Comparison of ENCODE assay signal across 8 cellular contexts in genomic region chr16:11667824-11668589, GRCh38. TPM values are rescaled to one million over a fixed set of nuclear protein-coding genes. Genes with fewer than 3 reads are reported as not detected.
DNase-seq lines count a peak whose midpoint lies in the region; ATAC-seq and TF ChIP-seq lines count a peak whose summit lies in the region.

Gene SNN (plus strand): TSS chr16:11668455. CDS start chr16:11676060, 7,605 bp downstream.

- peak within 1 kb of the TSS; percentile 74 for H3K4me3 ChIP-seq in LNCaP clone FGC (ENCODE audit: low read depth, low read length)

- DNase-seq in DMS153 treated with DMSO at 0.1 percent for 48 hours (lab: John Stamatoyannopoulos, UW; ENCODE audit: unreplicated experiment) (peak; percentile 62), LNCaP clone FGC (ENCODE audit: low read depth) (peak; percentile 26), SKM-1 treated with dmso at 0.1 percent for 144 hours (lab: John Stamatoyannopoulos, UW; ENCODE audit: unreplicated experiment) (peak; percentile 70), glutamatergic neuron (peak; percentile 94), osteocyte (ENCODE audit: extremely low spot score, unreplicated experiment) (peak; percentile 95)
- peak; percentile 84 to 91 for DNase-seq in activated naive CD4-positive, alpha-beta T cell treated with anti-CD3 and anti-CD28 coated beads, Interleukin-2, amount 50 U/mL, for 72 hours (ENCODE audit: low spot score in 2 of 2)

- peak within 1 kb of the TSS; percentile 74 for H3K27ac ChIP-seq in temporal lobe (ENCODE audit: low read depth, low read length)

- TF ChIP-seq CTCF in LNCaP clone FGC (IDR thresholded peaks at IDR 0.05; ENCODE audit: control insufficient read depth, extremely low read depth, insufficient read depth) = no peak
- no peak for TF ChIP-seq CTCF in glutamatergic neuron (IDR thresholded peaks at IDR 0.05; ENCODE audit: partially characterized antibody, unreplicated experiment)
- no peak for TF ChIP-seq CTCF in osteocyte (IDR thresholded peaks at IDR 0.05)

- H3K4me3 Mint-ChIP-seq in glutamatergic neuron (ENCODE audit: unreplicated experiment) (peak within 1 kb of the TSS; percentile 94), osteocyte (ENCODE audit: unreplicated experiment) (peak within 1 kb of the TSS; percentile 72)

- no peaks in the 10 kb centered on the region for H3K9me3 Mint-ChIP-seq in activated naive CD4-positive, alpha-beta T cell treated with anti-CD3 and anti-CD28 coated beads, Interleukin-2, amount 50 U/mL, for 72 hours
- peaks cover 47% of the 10 kb centered on the region for H3K9me3 Mint-ChIP-seq in glutamatergic neuron (ENCODE audit: unreplicated experiment)
- H3K9me3 Mint-ChIP-seq in osteocyte (ENCODE audit: unreplicated experiment) = no peaks in the 10 kb centered on the region

- H3K4me1 Mint-ChIP-seq in glutamatergic neuron (ENCODE audit: low read depth, unreplicated experiment) (peaks cover 40% of the 10 kb centered on the region), osteocyte (ENCODE audit: unreplicated experiment) (peaks cover 29% of the 10 kb centered on the region)

- peak; percentile 48 for ATAC-seq in GM21723 (IDR thresholded peaks at IDR 0.05; ENCODE audit: unreplicated experiment)
- peak; percentile 85 to 91 for ATAC-seq in activated naive CD4-positive, alpha-beta T cell treated with anti-CD3 and anti-CD28 coated beads, Interleukin-2, amount 50 U/mL, for 72 hours

- H3K27me3 Mint-ChIP-seq in glutamatergic neuron (ENCODE audit: unreplicated experiment) (peaks cover 36% of the 10 kb centered on the region), osteocyte (ENCODE audit: unreplicated experiment) (no peaks in the 10 kb centered on the region)

- peak within 1 kb of the TSS in 1 of 2 donors; percentile 86 for H3K27ac Mint-ChIP-seq in activated naive CD4-positive, alpha-beta T cell treated with anti-CD3 and anti-CD28 coated beads, Interleukin-2, amount 50 U/mL, for 72 hours
- H3K27ac Mint-ChIP-seq in glutamatergic neuron (ENCODE audit: unreplicated experiment) (peak within 1 kb of the TSS; percentile 98), osteocyte (ENCODE audit: unreplicated experiment) (no peak within 1 kb of the TSS)

- no peaks in the 10 kb centered on the region for H3K36me3 Mint-ChIP-seq in activated naive CD4-positive, alpha-beta T cell treated with anti-CD3 and anti-CD28 coated beads, Interleukin-2, amount 50 U/mL, for 72 hours
- H3K36me3 Mint-ChIP-seq in glutamatergic neuron (ENCODE audit: unreplicated experiment) = no peaks in the 10 kb centered on the region
- peaks cover 3% of the 10 kb centered on the region for H3K36me3 Mint-ChIP-seq in osteocyte (ENCODE audit: unreplicated experiment)

RNA-seq across cellular contexts. Expression of gene SNN, which starts in this region (rescaled TPM):
- total RNA-seq in activated naive CD4-positive, alpha-beta T cell treated with anti-CD3 and anti-CD28 coated beads, Interleukin-2, amount 50 U/mL, for 72 hours = 10 to 100 TPM; 11.0 to 14.4 TPM
- total RNA-seq in glutamatergic neuron (ENCODE audit: unreplicated experiment) = 491 TPM
- total RNA-seq in osteocyte = 23.4 and 24.0 TPM in 2 replicates
- total RNA-seq in temporal lobe = 159 TPM

Comparison
In these comparisons a context has a peak if more than half of its experiments do, and no peak if none do; other contexts are left out.
1. Peak in every context shown above with its lines: DNase-seq, ATAC-seq, H3K4me3 ChIP-seq and H3K27ac ChIP-seq.
2. DNase-seq: peak in every context shown above with its lines; median percentile 95 in osteocyte; 94 in glutamatergic neuron; 88 in activated naive CD4-positive, alpha-beta T cell treated with anti-CD3 and anti-CD28 coated beads, Interleukin-2, amount 50 U/mL, for 72 hours; 70 in SKM-1 treated with dmso at 0.1 percent for 144 hours; 62 in DMS153 treated with DMSO at 0.1 percent for 48 hours; 26 in LNCaP clone FGC.